1 cellular context compared by ENCODE assay signal in the genomic region with DNA sequence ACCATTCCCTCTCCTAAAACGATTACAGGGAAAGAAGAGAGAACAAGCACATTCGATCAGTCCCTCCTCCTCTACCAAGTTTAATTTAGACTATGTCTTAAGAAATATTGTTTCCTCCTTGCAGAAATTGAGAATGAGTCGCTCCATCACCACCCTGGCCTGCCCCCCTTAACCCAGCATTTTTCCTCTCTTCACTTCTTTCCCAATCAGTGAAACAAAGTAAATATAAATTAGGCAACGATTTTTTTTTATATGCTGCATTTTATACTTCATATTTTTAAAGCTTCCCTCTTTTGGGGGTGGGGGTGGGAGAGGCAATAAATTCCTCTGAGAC.
A peak's percentile ranks its signal among the peaks of the same experiment; 100 is the strongest.
TF ChIP-seq lines count a peak whose summit lies in the region.

No MANE protein-coding gene starts in this region.

TF ChIP-seq in IMR-90, 13 proteins besides CTCF, POLR2A, EP300 and RAD21:
- TF ChIP-seq RCOR1 (IDR thresholded peaks at IDR 0.05; ENCODE audit: insufficient replicate concordance, low read length) (no peak), CEBPB (IDR thresholded peaks at IDR 0.05; ENCODE audit: low read depth, low read length) (0 out of 2 replicates have a peak, but pooled peaks have one; percentile 5)
